ENCODE assay signal across 18 cellular contexts in genomic region chr13:72508392-72508791, GRCh38.
DNase-seq lines count a peak whose midpoint lies in the region; ATAC-seq, FAIRE-seq and TF ChIP-seq lines count a peak whose summit lies in the region.
"Had no signal": no experiment of that assay in that cellular context is flagged by ENCODE, and none has a peak within 500 bp of the region (broad histone marks: within the 10 kb centered on the region; RNA-seq: fewer than 3 reads in every experiment).

No MANE protein-coding gene starts in this region.

- H3K9me3 ChIP-seq in BE2C, result no peaks in the 10 kb centered on the region
- H3K9me3 ChIP-seq in right lobe of liver, result no peaks in the 10 kb centered on the region
- H3K9me3 ChIP-seq: Caco-2, MG63 had no signal

- H3K4me1 ChIP-seq in BE2C (peaks cover 18% of the 10 kb centered on the region), right lobe of liver (no peaks in the 10 kb centered on the region)
- H3K4me1 ChIP-seq: Caco-2 had no signal

- WGBS in right lobe of liver (ENCODE audit: insufficient coverage, low coverage, low lambda C conversion rate, missing lambda C conversion rate), result 80% methylated on average over 7 of the region's 7 CpGs

- TF ChIP-seq POLR2A in right lobe of liver (IDR thresholded peaks at IDR 0.05), result no peak
- TF ChIP-seq POLR2A in H54 (IDR thresholded peaks at IDR 0.05; ENCODE audit: low read depth, low read length), result no peak

- intact Hi-C loops in right lobe of liver (cut with DNase I), result no loop called here

- H3K36me3 ChIP-seq in BE2C (no peaks in the 10 kb centered on the region), right lobe of liver (no peaks in the 10 kb centered on the region)
- H3K36me3 ChIP-seq: MG63 had no signal

- no peak for TF ChIP-seq CTCF in BE2C (IDR thresholded peaks at IDR 0.05; ENCODE audit: low read depth, low read length)
- TF ChIP-seq CTCF in right lobe of liver (IDR thresholded peaks at IDR 0.05), result no peak

- DNase-seq in BE2C, result peak; percentile 57
- peak in 2 of 3 experiments; percentile 73 to 95 for DNase-seq in NCI-H1417 (lab: John Stamatoyannopoulos, UW)
- no peak for DNase-seq in right lobe of liver
- DNase-seq in NCI-H524 treated with DMSO at 0.1 percent for 48 hours (lab: John Stamatoyannopoulos, UW), result no peak
- DNase-seq in NCI-H1105 treated with DMSO at 0.1 percent for 48 hours (lab: John Stamatoyannopoulos, UW), result no peak
- DNase-seq in H54 (ENCODE audit: insufficient read length, low spot score), result no peak
- DNase-seq: Caco-2, GOT3, MG63, NCI-H1436, NCI-H2081 treated with DMSO at 0.1 percent for 48 hours, NCI-H2227 treated with DMSO at 0.1 percent for 48 hours, NCI-H526 treated with DMSO at 0.1 percent for 48 hours, Right ventricle myocardium superior had no signal

- H3K27ac ChIP-seq in right lobe of liver, result no peak overlapping the region

- no peak for FAIRE-seq in H54 (lab: Jason Lieb, UNC)
- FAIRE-seq: GM12891 had no signal

- H3K27me3 ChIP-seq in BE2C (no peaks in the 10 kb centered on the region), right lobe of liver (no peaks in the 10 kb centered on the region)

- H3K4me3 ChIP-seq in BE2C (ENCODE audit: low read depth, low read length) (peak overlapping the region; percentile 44), right lobe of liver (peak overlapping the region in 2 of 3 donors; percentile 39 to 45)

- peak; percentile 47; the same call in 2 of the 3 replicates for ATAC-seq in SK-N-SH treated with all-trans-retinoic acid at 6 μM for 48 hours
- ATAC-seq in right lobe of liver, result no peak
- ATAC-seq in HG03432 (IDR thresholded peaks at IDR 0.05; ENCODE audit: unreplicated experiment), result no peak
- ATAC-seq: Panc1 had no signal

TF ChIP-seq in SK-N-SH treated with all-trans-retinoic acid at 6 μM for 48 hours, 23 proteins besides CTCF, POLR2A, EP300 and RAD21:
- 0 out of 2 replicates have a peak, but pooled peaks have one; percentile 63 for TF ChIP-seq TSHZ2 (CRISPR knock-in tag; IDR thresholded peaks at IDR 0.05)
- peak; percentile 77 for TF ChIP-seq ISL1 (CRISPR knock-in tag; IDR thresholded peaks at IDR 0.05)
- no peak for TF ChIP-seq PATZ1 (CRISPR knock-in tag; IDR thresholded peaks at IDR 0.05; ENCODE audit: borderline replicate concordance)

Comparison
In these comparisons a context has a peak if more than half of its experiments do, and no peak if none do; other contexts are left out.
1. DNase-seq: peak in BE2C (single experiment) and NCI-H1417 (2 of 3); none in right lobe of liver (0 of 3), NCI-H524 treated with DMSO at 0.1 percent for 48 hours (single experiment), NCI-H1105 treated with DMSO at 0.1 percent for 48 hours (single experiment) and H54 (single experiment).